In the genomic region with DNA sequence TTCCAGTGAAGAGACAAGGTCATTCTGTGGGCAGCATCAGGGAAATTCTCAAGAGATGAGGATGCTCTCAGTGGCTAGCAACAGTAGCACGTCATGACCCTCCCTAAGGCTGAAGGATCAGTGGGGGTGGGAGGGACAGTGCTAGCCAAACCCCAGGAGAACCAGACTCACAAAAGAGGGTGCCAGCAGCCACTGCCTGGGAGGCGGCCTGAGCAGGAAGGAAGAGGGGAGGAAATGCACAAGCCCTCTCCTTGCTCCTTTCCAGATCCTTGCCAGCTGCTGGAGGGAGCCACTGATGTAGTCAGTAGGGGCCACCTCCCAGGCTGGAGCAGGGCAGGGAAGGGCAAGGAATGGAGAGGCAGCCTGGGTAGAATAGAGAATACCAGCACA, we compare ENCODE assay signal across 10 cellular contexts.
A peak's percentile ranks its signal among the peaks of the same experiment; 100 is the strongest.
DNase-seq lines count a peak whose midpoint lies in the region; ATAC-seq, FAIRE-seq and TF ChIP-seq lines count a peak whose summit lies in the region.
"Had no signal": no experiment of that assay in that cellular context is flagged by ENCODE, and none has a peak within 500 bp of the region (broad histone marks: within the 10 kb centered on the region; RNA-seq: fewer than 3 reads in every experiment).

No MANE protein-coding gene starts in this region.

- DNase-seq in SK-N-SH (no peak), T-helper 1 cell (no peak), GM19239 (ENCODE audit: insufficient read length, low spot score) (no peak), SJCRH30 (no peak)

- peak; percentile 3; the same call in 1 of the 2 replicates for TF ChIP-seq RAD21 in SK-N-SH (IDR thresholded peaks at IDR 0.05; ENCODE audit: low read length)

- FAIRE-seq in GM19239 (lab: Jason Lieb, UNC) = no peak
- FAIRE-seq: colon, D721Med had no signal

- H3K4me2 ChIP-seq in SK-N-SH = peak overlapping the region; percentile 55; the same call in 1 of the 2 replicates

- H3K27me3 ChIP-seq in SK-N-SH (ENCODE audit: insufficient read depth) (no peaks in the 10 kb centered on the region), gastroesophageal sphincter (no peaks in the 10 kb centered on the region), rectal smooth muscle tissue (ENCODE audit: control insufficient read depth, insufficient read depth, low read length) (no peaks in the 10 kb centered on the region), SJCRH30 (no peaks in the 10 kb centered on the region)

- peak overlapping the region; percentile 41 for H3K27ac ChIP-seq in C4-2B
- peak overlapping the region; percentile 84 to 86 for H3K27ac ChIP-seq in SK-N-SH (ENCODE audit: low read depth in 2 of 2, low read length in 1 of 2)
- peak overlapping the region in 3 of 4 donors; percentile 47 to 70 (median 59) for H3K27ac ChIP-seq in gastroesophageal sphincter
- H3K27ac ChIP-seq in rectal smooth muscle tissue (ENCODE audit: low read depth, low read length) = peak overlapping the region; percentile 74
- no peak overlapping the region for H3K27ac ChIP-seq in SJCRH30

- H3K9me3 ChIP-seq in SK-N-SH (no peaks in the 10 kb centered on the region), gastroesophageal sphincter (no peaks in the 10 kb centered on the region), SJCRH30 (replicated peaks) (no peaks in the 10 kb centered on the region)

- TF ChIP-seq EP300 in SK-N-SH (IDR thresholded peaks at IDR 0.05; ENCODE audit: borderline replicate concordance in 1 of 2, low read depth in 1 of 2, low read length in 1 of 2) (peak in 1 of 2 experiments; percentile 39; a peak in 1 of 4 replicates), gastroesophageal sphincter (IDR thresholded peaks at IDR 0.05) (no peak)

- TF ChIP-seq POLR2A in gastroesophageal sphincter (IDR thresholded peaks at IDR 0.05) = no peak

- H3K4me1 ChIP-seq in SK-N-SH (ENCODE audit: control insufficient read depth in 1 of 2, insufficient read depth in 2 of 2, low read depth in 1 of 2, low read length in 1 of 2) (peaks cover 25 to 31% of the 10 kb centered on the region in 2 experiments; a peak in 3 of 4 replicates), gastroesophageal sphincter (peaks cover 0 to 82% (median 16%) of the 10 kb centered on the region in 3 donors), rectal smooth muscle tissue (ENCODE audit: control insufficient read depth, insufficient read depth, low read length) (peaks cover 30% of the 10 kb centered on the region), SJCRH30 (no peaks in the 10 kb centered on the region)

- H3K4me3 ChIP-seq in SK-N-SH (ENCODE audit: low read depth in 2 of 2, low read length in 1 of 2) (no peak overlapping the region), gastroesophageal sphincter (no peak overlapping the region), rectal smooth muscle tissue (ENCODE audit: low read length) (no peak overlapping the region), SJCRH30 (no peak overlapping the region)

- H2AFZ ChIP-seq in SK-N-SH (ENCODE audit: low read depth) = peak overlapping the region; percentile 33; the same call in 1 of the 2 replicates

- TF ChIP-seq CTCF in C4-2B (conservative IDR thresholded peaks at IDR 0.05) = no peak
- TF ChIP-seq CTCF in SK-N-SH (IDR thresholded peaks at IDR 0.05) = no peak
- no peak for TF ChIP-seq CTCF in gastroesophageal sphincter (IDR thresholded peaks at IDR 0.05)

- no peaks in the 10 kb centered on the region for H3K79me2 ChIP-seq in SK-N-SH (ENCODE audit: insufficient read depth)

- H3K9me2 ChIP-seq in SK-N-SH = no peaks in the 10 kb centered on the region

- CTCF ChIA-PET in SK-N-SH (lab: Yijun Ruan, JAX) = interaction anchor here (1.3 kb wide), 1 partner anchor 24 kb away, joined by 3 read pairs; no protein-coding TSS in a partner anchor

- H3K9ac ChIP-seq in SK-N-SH (no peak overlapping the region), rectal smooth muscle tissue (ENCODE audit: low read length) (no peak overlapping the region)

- no peaks in the 10 kb centered on the region for H4K20me1 ChIP-seq in SK-N-SH (ENCODE audit: insufficient read depth)

- POLR2A ChIA-PET in SK-N-SH (lab: Yijun Ruan, JAX) = no interaction called here

- 20% methylated on average over 1 of the region's 2 CpGs for whole genome bisulfite sequencing in SK-N-SH (ENCODE audit: low lambda C conversion rate)
- WGBS in gastroesophageal sphincter (ENCODE audit: low coverage in 1 of 2), 2 donors = 0 to 31% methylated on average over 1 to 2 of the region's 2 CpGs

- H3F3A ChIP-seq in SK-N-SH (replicated peaks; ENCODE audit: insufficient read depth) = peaks cover 19% of the 10 kb centered on the region

- no peaks in the 10 kb centered on the region for H3K36me3 ChIP-seq in SK-N-SH (replicated peaks in 1 of 2; ENCODE audit: control insufficient read depth in 1 of 2, insufficient read depth in 2 of 2, low read length in 1 of 2)
- H3K36me3 ChIP-seq in gastroesophageal sphincter = no peaks in the 10 kb centered on the region
- H3K36me3 ChIP-seq in rectal smooth muscle tissue (ENCODE audit: control insufficient read depth, insufficient read depth, low read length) = no peaks in the 10 kb centered on the region
- no peaks in the 10 kb centered on the region for H3K36me3 ChIP-seq in SJCRH30

- no peak for ATAC-seq in gastroesophageal sphincter
- ATAC-seq in HG03095 (IDR thresholded peaks at IDR 0.05; ENCODE audit: unreplicated experiment) = no peak

TF ChIP-seq in SK-N-SH, 30 proteins besides CTCF, POLR2A, EP300 and RAD21:
- TF ChIP-seq, protein P1, sequence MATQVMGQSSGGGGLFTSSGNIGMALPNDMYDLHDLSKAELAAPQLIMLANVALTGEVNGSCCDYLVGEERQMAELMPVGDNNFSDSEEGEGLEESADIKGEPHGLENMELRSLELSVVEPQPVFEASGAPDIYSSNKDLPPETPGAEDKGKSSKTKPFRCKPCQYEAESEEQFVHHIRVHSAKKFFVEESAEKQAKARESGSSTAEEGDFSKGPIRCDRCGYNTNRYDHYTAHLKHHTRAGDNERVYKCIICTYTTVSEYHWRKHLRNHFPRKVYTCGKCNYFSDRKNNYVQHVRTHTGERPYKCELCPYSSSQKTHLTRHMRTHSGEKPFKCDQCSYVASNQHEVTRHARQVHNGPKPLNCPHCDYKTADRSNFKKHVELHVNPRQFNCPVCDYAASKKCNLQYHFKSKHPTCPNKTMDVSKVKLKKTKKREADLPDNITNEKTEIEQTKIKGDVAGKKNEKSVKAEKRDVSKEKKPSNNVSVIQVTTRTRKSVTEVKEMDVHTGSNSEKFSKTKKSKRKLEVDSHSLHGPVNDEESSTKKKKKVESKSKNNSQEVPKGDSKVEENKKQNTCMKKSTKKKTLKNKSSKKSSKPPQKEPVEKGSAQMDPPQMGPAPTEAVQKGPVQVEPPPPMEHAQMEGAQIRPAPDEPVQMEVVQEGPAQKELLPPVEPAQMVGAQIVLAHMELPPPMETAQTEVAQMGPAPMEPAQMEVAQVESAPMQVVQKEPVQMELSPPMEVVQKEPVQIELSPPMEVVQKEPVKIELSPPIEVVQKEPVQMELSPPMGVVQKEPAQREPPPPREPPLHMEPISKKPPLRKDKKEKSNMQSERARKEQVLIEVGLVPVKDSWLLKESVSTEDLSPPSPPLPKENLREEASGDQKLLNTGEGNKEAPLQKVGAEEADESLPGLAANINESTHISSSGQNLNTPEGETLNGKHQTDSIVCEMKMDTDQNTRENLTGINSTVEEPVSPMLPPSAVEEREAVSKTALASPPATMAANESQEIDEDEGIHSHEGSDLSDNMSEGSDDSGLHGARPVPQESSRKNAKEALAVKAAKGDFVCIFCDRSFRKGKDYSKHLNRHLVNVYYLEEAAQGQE (IDR thresholded peaks at IDR 0.05; ENCODE audit: low read depth, low read length) = no peak
- peak; percentile 54; the same call in 1 of the 2 replicates for TF ChIP-seq FOSL2 (IDR thresholded peaks at IDR 0.05; ENCODE audit: borderline replicate concordance, low read depth)
- no peak for TF ChIP-seq FOXM1 (IDR thresholded peaks at IDR 0.05; ENCODE audit: low read depth)
- TF ChIP-seq EZH2phosphoT487 (IDR thresholded peaks at IDR 0.05; ENCODE audit: borderline replicate concordance, low read depth) = no peak
- no peak for TF ChIP-seq SIN3A (IDR thresholded peaks at IDR 0.05; ENCODE audit: borderline replicate concordance, low read depth, low read length)
- TF ChIP-seq PBX3 (IDR thresholded peaks at IDR 0.05) = peak; percentile 36
- peak; percentile 11 for TF ChIP-seq CHD2 (IDR thresholded peaks at IDR 0.05; ENCODE audit: low read length, partially characterized antibody)
- peak; percentile 49; the same call in 1 of the 2 replicates for TF ChIP-seq TEAD4 (IDR thresholded peaks at IDR 0.05; ENCODE audit: borderline replicate concordance, insufficient read depth)
- peak; percentile 68; the same call in 1 of the 2 replicates for TF ChIP-seq NFIC (IDR thresholded peaks at IDR 0.05; ENCODE audit: borderline replicate concordance)
- TF ChIP-seq SMC3 (IDR thresholded peaks at IDR 0.05; ENCODE audit: low read depth, low read length) = no peak
- TF ChIP-seq MXI1 (IDR thresholded peaks at IDR 0.05; ENCODE audit: low read depth, low read length) = no peak
- TF ChIP-seq, protein P2, sequence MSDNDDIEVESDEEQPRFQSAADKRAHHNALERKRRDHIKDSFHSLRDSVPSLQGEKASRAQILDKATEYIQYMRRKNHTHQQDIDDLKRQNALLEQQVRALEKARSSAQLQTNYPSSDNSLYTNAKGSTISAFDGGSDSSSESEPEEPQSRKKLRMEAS (IDR thresholded peaks at IDR 0.05; ENCODE audit: low read depth) = peak; percentile 59; the same call in 1 of the 2 replicates
- TF ChIP-seq MEF2A (IDR thresholded peaks at IDR 0.05; ENCODE audit: borderline replicate concordance, low read depth) = no peak
- peak; percentile 85 for TF ChIP-seq TCF12 (IDR thresholded peaks at IDR 0.05)
- TF ChIP-seq RXRA (IDR thresholded peaks at IDR 0.05; ENCODE audit: borderline replicate concordance, low read depth) = peak; percentile 73; the same call in 1 of the 2 replicates
- TF ChIP-seq POLR2AphosphoS5 (IDR thresholded peaks at IDR 0.05; ENCODE audit: low read depth, low read length) = 0 out of 2 replicates have a peak, but pooled peaks have one; percentile 33
- no peak for TF ChIP-seq ELF1 (IDR thresholded peaks at IDR 0.05)
- TF ChIP-seq JUND (IDR thresholded peaks at IDR 0.05) = peak; percentile 38; the same call in 1 of the 2 replicates
